Comparison of ENCODE assay signal across 10 cellular contexts in genomic region chr2:240990726-240991377, GRCh38. TPM values are rescaled to one million over a fixed set of nuclear protein-coding genes. Genes with fewer than 3 reads are reported as not detected.
DNase-seq lines count a peak whose midpoint lies in the region; ATAC-seq, FAIRE-seq and TF ChIP-seq lines count a peak whose summit lies in the region.
"Had no signal": no experiment of that assay in that cellular context is flagged by ENCODE, and none has a peak within 500 bp of the region (broad histone marks: within the 10 kb centered on the region; RNA-seq: fewer than 3 reads in every experiment).

No MANE protein-coding gene starts in this region.

- no peak overlapping the region for H3K4ac ChIP-seq in mesendoderm (ENCODE audit: low read depth, low read length)

- FAIRE-seq in A549 (lab: Jason Lieb, UNC), result no peak

- TF ChIP-seq CTCF in A549 (IDR thresholded peaks at IDR 0.05) (no peak), VCaP (conservative IDR thresholded peaks at IDR 0.05) (no peak), left ventricle myocardium inferior (IDR thresholded peaks at IDR 0.05; ENCODE audit: borderline replicate concordance) (no peak), gastrocnemius medialis (IDR thresholded peaks at IDR 0.05 in 4 of 5, conservative IDR thresholded peaks at IDR 0.05 in 1 of 5) (no peak)

- H3K4me1 ChIP-seq in A549 (peaks cover 32% of the 10 kb centered on the region), left ventricle myocardium inferior (peaks cover 53% of the 10 kb centered on the region), gastrocnemius medialis (peaks cover 44 to 47% of the 10 kb centered on the region in 2 donors), mesendoderm (ENCODE audit: control insufficient read depth, low read depth, low read length) (no peaks in the 10 kb centered on the region)

- no peak overlapping the region for H4K5ac ChIP-seq in mesendoderm (ENCODE audit: low read length)

- peak in 1 of 2 experiments; percentile 12; a peak in 1 of 6 replicates for ATAC-seq in A549
- no peak for ATAC-seq in gastrocnemius medialis
- no peak for ATAC-seq in GM21526 (IDR thresholded peaks at IDR 0.05; ENCODE audit: low FRiP score, unreplicated experiment)
- ATAC-seq: activated CD8-positive, alpha-beta T cell treated with anti-CD3 and anti-CD28 coated beads, Interleukin-2, amount 10 ng/mL, durations not matched to agents 7 days and 5 days had no signal

- H3K9me3 ChIP-seq in A549 (no peaks in the 10 kb centered on the region), left ventricle myocardium inferior (replicated peaks) (peaks cover 7% of the 10 kb centered on the region), gastrocnemius medialis (no peaks in the 10 kb centered on the region)

- WGBS in A549 (ENCODE audit: missing lambda C conversion rate), result 91% methylated on average over 9 of the region's 13 CpGs
- WGBS in mesendoderm (ENCODE audit: extremely low coverage, insufficient coverage, low lambda C conversion rate), result no CpG with 5 or more reads among the region's 13 CpGs

- TF ChIP-seq RAD21 in A549 (conservative IDR thresholded peaks at IDR 0.05 in 1 of 2, IDR thresholded peaks at IDR 0.05 in 1 of 2), result no peak

- H3K36me3 ChIP-seq in left ventricle myocardium inferior (no peaks in the 10 kb centered on the region), gastrocnemius medialis (no peaks in the 10 kb centered on the region), mesendoderm (ENCODE audit: control insufficient read depth, insufficient read depth, low read length) (no peaks in the 10 kb centered on the region)

- no peak overlapping the region for H2BK15ac ChIP-seq in mesendoderm (replicated peaks; ENCODE audit: low read depth)

- H3K79me2 ChIP-seq in mesendoderm (ENCODE audit: control insufficient read depth, insufficient read depth, low read length), result no peaks in the 10 kb centered on the region

- H3K4me3 ChIP-seq in A549, result no peak overlapping the region
- no peak overlapping the region for H3K4me3 ChIP-seq in left ventricle myocardium inferior
- H3K4me3 ChIP-seq in gastrocnemius medialis, result peak overlapping the region in 1 of 4 donors; percentile 32
- H3K4me3 ChIP-seq in mesendoderm (ENCODE audit: low read length), result no peak overlapping the region

- DNase-seq in A549 (ENCODE audit: low read depth in 1 of 2, low spot score in 1 of 2), result no peak
- no peak for DNase-seq in left ventricle myocardium inferior
- peak; percentile 2 to 21 for DNase-seq in gastrocnemius medialis
- no peak for DNase-seq in mucosa of gallbladder (ENCODE audit: low spot score)
- DNase-seq in stimulated activated CD4-positive, alpha-beta T cell treated with anti-CD3 and anti-CD28 coated beads, Interleukin-12 subunit alpha, Interleukin-12 subunit beta, amount 100 ng/mL, for 4 hours, result no peak
- DNase-seq in mesendoderm, result no peak
- DNase-seq: activated CD8-positive, alpha-beta T cell treated with anti-CD3 and anti-CD28 coated beads, Interleukin-2, amount 10 ng/mL, durations not matched to agents 7 days and 5 days had no signal

- POLR2A ChIA-PET in A549 (lab: Yijun Ruan, JAX), result no interaction called here

- H3K79me1 ChIP-seq in mesendoderm (ENCODE audit: low read length), result no peaks in the 10 kb centered on the region

- H4K8ac ChIP-seq in mesendoderm (ENCODE audit: low read depth, low read length), result no peak overlapping the region

- intact Hi-C loops in left ventricle myocardium inferior (cut with micrococcal nuclease), result no loop called here
- intact Hi-C loops in gastrocnemius medialis (cut with DNase I; ENCODE audit: low total_unique reads), result loop anchor here (5.0 to 10.0 kb wide), 3 partner anchors 79 to 744 kb away; partner anchors contain the start of gene D2HGDH

- H2AK5ac ChIP-seq in mesendoderm (ENCODE audit: low read length), result no peak overlapping the region

- in situ Hi-C loops in gastrocnemius medialis (cut with MboI; ENCODE audit: low sequenced_read_pairs in 4 of 4), result no loop called here

- H2BK5ac ChIP-seq in mesendoderm (ENCODE audit: low read length), result no peak overlapping the region

- no peak overlapping the region for H3K56ac ChIP-seq in mesendoderm (ENCODE audit: low read length)

- H3K27ac ChIP-seq in A549 (peak overlapping the region; percentile 61 to 75; a peak in 5 of 6 replicates), VCaP (peak overlapping the region; percentile 87), left ventricle myocardium inferior (replicated peaks) (peak overlapping the region; percentile 83), gastrocnemius medialis (peak overlapping the region; percentile 92 to 98 (median 95)), mesendoderm (ENCODE audit: low read depth, low read length) (no peak overlapping the region)
- H3K27ac ChIP-seq: epithelial cell of prostate had no signal

- H3K27me3 ChIP-seq in left ventricle myocardium inferior (ENCODE audit: low read depth), result peaks cover 5% of the 10 kb centered on the region
- no peaks in the 10 kb centered on the region for H3K27me3 ChIP-seq in gastrocnemius medialis
- H3K27me3 ChIP-seq in mesendoderm (ENCODE audit: insufficient read depth, low read length, poor library complexity), result no peaks in the 10 kb centered on the region

- no peak for TF ChIP-seq EP300 in A549 (IDR thresholded peaks at IDR 0.05)

- CTCF ChIA-PET in A549 (lab: Yijun Ruan, JAX), result interaction anchor here (0.9 to 4.2 kb wide), 8 partner anchors 7 to 139 kb away, joined by 3 to 39 read pairs (median 6); no protein-coding TSS in a partner anchor

- H3K4me2 ChIP-seq in A549 (no peak overlapping the region; the same call in 2 of the 3 replicates), mesendoderm (ENCODE audit: low read length) (no peak overlapping the region)

- H3K9ac ChIP-seq in mesendoderm (ENCODE audit: low read length), result no peak overlapping the region

- H2BK120ac ChIP-seq in mesendoderm (ENCODE audit: low read depth, low read length), result no peak overlapping the region

- no peak overlapping the region for H3K18ac ChIP-seq in mesendoderm (ENCODE audit: low read length)

- TF ChIP-seq POLR2A in A549 (IDR thresholded peaks at IDR 0.05; ENCODE audit: low read length) (no peak), gastrocnemius medialis (IDR thresholded peaks at IDR 0.05) (no peak)

- H3K23ac ChIP-seq in mesendoderm (ENCODE audit: low read length), result no peak overlapping the region

TF ChIP-seq in A549, 52 proteins besides CTCF, POLR2A, EP300 and RAD21:
- no peak for TF ChIP-seq GATA3 (IDR thresholded peaks at IDR 0.05; ENCODE audit: borderline replicate concordance)
- TF ChIP-seq ZFP36 (IDR thresholded peaks at IDR 0.05; ENCODE audit: borderline replicate concordance, partially characterized antibody), result no peak
- TF ChIP-seq ELK1 (IDR thresholded peaks at IDR 0.05; ENCODE audit: low read depth, low read length), result no peak
- no peak for TF ChIP-seq TP53 (CRISPR knock-in tag; IDR thresholded peaks at IDR 0.05)
- no peak for TF ChIP-seq TFCP2L1 (CRISPR knock-in tag; IDR thresholded peaks at IDR 0.05)

RNA-seq across cellular contexts. Expression of gene SNED1, which starts 7.6 kb away (rescaled TPM):
- 0.21 and 0.34 TPM in 2 replicates for polyA plus RNA-seq in A549 (2011; rRNA removed)
- polyA plus RNA-seq in A549 (2012; cell fraction: cytosol; rRNA removed), result 0.50 and 0.53 TPM in 2 replicates
- polyA plus RNA-seq in A549 (2012; cell fraction: nucleus; rRNA removed), result 1.1 and 1.4 TPM in 2 replicates
- 0.13 to 0.21 TPM (median 0.15 TPM) in 3 replicates for polyA plus RNA-seq in A549 (2017; fragmentation: RNase III; extraction: RNeasy Plus Mini Kit Qiagen cat#74134 plus additional on column Dnase treatment)
- polyA minus RNA-seq in A549 (2011; rRNA and poly(A)+ RNA removed), result 0.79 and 0.92 TPM in 2 replicates
- total RNA-seq in left ventricle myocardium inferior, result 6.1 TPM
- total RNA-seq in gastrocnemius medialis, result 10 to 100 TPM; 16.4 to 56.2 (median 43.5) TPM
- total RNA-seq in mucosa of gallbladder, result 40.9 TPM
- polyA plus RNA-seq in mesendoderm (2013, experiment 1 of 2), result 0.17 TPM
- 0.21 TPM for polyA plus RNA-seq in mesendoderm (2013, experiment 2 of 2)

Comparison
In these comparisons a context has a peak if more than half of its experiments do, and no peak if none do; other contexts are left out.
1. DNase-seq: peak in gastrocnemius medialis (2 of 2); none in A549 (0 of 2), left ventricle myocardium inferior (single experiment), mucosa of gallbladder (single experiment), stimulated activated CD4-positive, alpha-beta T cell treated with anti-CD3 and anti-CD28 coated beads, Interleukin-12 subunit alpha, Interleukin-12 subunit beta, amount 100 ng/mL, for 4 hours (single experiment) and mesendoderm (single experiment).